In the genomic region with DNA sequence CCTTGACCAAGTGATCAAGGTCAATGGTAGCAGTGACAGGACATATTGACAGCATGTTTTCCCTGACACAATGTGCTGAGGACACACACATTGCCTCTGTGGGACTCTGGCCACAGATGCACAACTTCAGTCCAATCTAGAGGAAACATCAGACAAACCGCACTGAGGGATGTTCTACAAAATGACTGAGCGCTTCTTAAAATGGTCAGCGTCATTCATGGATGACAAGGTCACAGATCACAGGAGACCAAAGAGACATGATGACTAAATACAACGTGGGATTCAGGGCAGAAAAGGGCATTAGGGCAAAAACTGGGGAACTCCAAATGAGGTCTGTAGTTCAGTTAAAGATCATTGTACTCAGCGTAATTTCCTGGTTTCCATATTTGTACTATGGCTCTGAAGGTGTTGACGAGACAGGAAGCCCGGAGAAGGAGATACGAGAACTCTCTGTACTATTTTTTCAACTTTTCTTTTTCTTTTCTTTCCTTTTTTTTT, we compare ENCODE assay signal across 1 cellular context.
A peak's percentile ranks its signal among the peaks of the same experiment; 100 is the strongest.
TF ChIP-seq lines count a peak whose summit lies in the region.

No MANE protein-coding gene starts in this region.

TF ChIP-seq in GM12878, 131 proteins besides CTCF, POLR2A, EP300 and RAD21 (continued from another document):
- TF ChIP-seq, protein P1, sequence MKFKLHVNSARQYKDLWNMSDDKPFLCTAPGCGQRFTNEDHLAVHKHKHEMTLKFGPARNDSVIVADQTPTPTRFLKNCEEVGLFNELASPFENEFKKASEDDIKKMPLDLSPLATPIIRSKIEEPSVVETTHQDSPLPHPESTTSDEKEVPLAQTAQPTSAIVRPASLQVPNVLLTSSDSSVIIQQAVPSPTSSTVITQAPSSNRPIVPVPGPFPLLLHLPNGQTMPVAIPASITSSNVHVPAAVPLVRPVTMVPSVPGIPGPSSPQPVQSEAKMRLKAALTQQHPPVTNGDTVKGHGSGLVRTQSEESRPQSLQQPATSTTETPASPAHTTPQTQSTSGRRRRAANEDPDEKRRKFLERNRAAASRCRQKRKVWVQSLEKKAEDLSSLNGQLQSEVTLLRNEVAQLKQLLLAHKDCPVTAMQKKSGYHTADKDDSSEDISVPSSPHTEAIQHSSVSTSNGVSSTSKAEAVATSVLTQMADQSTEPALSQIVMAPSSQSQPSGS (IDR thresholded peaks at IDR 0.05; ENCODE audit: low read length), result peak; percentile 93
- no peak for TF ChIP-seq EZH2 (IDR thresholded peaks at IDR 0.05; ENCODE audit: borderline replicate concordance, control insufficient read depth, low read depth, low read length)
- no peak for TF ChIP-seq LARP7 (IDR thresholded peaks at IDR 0.05)
- TF ChIP-seq RAD51 (IDR thresholded peaks at IDR 0.05), result 0 out of 2 replicates have a peak, but pooled peaks have one; percentile 15
- TF ChIP-seq TAF1 (IDR thresholded peaks at IDR 0.05; ENCODE audit: borderline replicate concordance, low read depth, low read length), result no peak
- 0 out of 2 replicates have a peak, but pooled peaks have one; percentile 34 for TF ChIP-seq IRF4 (IDR thresholded peaks at IDR 0.05; ENCODE audit: low read depth, low read length)
- peak; percentile 54; the same call in 1 of the 2 replicates for TF ChIP-seq CHD2 (IDR thresholded peaks at IDR 0.05; ENCODE audit: borderline replicate concordance, low read depth, low read length)
- no peak for TF ChIP-seq NR2C2 (IDR thresholded peaks at IDR 0.05; ENCODE audit: borderline replicate concordance, control insufficient read depth, insufficient read length, low read depth)
- peak; percentile 99 for TF ChIP-seq NR2F1 (conservative IDR thresholded peaks at IDR 0.05)
- TF ChIP-seq, protein P2, sequence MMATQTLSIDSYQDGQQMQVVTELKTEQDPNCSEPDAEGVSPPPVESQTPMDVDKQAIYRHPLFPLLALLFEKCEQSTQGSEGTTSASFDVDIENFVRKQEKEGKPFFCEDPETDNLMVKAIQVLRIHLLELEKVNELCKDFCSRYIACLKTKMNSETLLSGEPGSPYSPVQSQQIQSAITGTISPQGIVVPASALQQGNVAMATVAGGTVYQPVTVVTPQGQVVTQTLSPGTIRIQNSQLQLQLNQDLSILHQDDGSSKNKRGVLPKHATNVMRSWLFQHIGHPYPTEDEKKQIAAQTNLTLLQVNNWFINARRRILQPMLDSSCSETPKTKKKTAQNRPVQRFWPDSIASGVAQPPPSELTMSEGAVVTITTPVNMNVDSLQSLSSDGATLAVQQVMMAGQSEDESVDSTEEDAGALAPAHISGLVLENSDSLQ (IDR thresholded peaks at IDR 0.05), result peak; percentile 83
- TF ChIP-seq RUNX3 (IDR thresholded peaks at IDR 0.05; ENCODE audit: low read length), result peak; percentile 98
- peak in 1 of 2 experiments; percentile 75; a peak in 1 of 4 replicates for TF ChIP-seq CEBPB (IDR thresholded peaks at IDR 0.05; ENCODE audit: borderline replicate concordance in 1 of 2, low read depth in 2 of 2, low read length in 2 of 2)
- no peak for TF ChIP-seq FOXK2 (IDR thresholded peaks at IDR 0.05)
- no peak; the same call in 1 of the 2 replicates for TF ChIP-seq SIN3A (IDR thresholded peaks at IDR 0.05; ENCODE audit: low read depth, low read length)
- TF ChIP-seq, protein P3, sequence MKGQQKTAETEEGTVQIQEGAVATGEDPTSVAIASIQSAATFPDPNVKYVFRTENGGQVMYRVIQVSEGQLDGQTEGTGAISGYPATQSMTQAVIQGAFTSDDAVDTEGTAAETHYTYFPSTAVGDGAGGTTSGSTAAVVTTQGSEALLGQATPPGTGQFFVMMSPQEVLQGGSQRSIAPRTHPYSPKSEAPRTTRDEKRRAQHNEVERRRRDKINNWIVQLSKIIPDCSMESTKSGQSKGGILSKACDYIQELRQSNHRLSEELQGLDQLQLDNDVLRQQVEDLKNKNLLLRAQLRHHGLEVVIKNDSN (IDR thresholded peaks at IDR 0.05; ENCODE audit: borderline replicate concordance, extremely low read length, insufficient read depth, low read depth, low read length), result no peak
- TF ChIP-seq, protein P4, sequence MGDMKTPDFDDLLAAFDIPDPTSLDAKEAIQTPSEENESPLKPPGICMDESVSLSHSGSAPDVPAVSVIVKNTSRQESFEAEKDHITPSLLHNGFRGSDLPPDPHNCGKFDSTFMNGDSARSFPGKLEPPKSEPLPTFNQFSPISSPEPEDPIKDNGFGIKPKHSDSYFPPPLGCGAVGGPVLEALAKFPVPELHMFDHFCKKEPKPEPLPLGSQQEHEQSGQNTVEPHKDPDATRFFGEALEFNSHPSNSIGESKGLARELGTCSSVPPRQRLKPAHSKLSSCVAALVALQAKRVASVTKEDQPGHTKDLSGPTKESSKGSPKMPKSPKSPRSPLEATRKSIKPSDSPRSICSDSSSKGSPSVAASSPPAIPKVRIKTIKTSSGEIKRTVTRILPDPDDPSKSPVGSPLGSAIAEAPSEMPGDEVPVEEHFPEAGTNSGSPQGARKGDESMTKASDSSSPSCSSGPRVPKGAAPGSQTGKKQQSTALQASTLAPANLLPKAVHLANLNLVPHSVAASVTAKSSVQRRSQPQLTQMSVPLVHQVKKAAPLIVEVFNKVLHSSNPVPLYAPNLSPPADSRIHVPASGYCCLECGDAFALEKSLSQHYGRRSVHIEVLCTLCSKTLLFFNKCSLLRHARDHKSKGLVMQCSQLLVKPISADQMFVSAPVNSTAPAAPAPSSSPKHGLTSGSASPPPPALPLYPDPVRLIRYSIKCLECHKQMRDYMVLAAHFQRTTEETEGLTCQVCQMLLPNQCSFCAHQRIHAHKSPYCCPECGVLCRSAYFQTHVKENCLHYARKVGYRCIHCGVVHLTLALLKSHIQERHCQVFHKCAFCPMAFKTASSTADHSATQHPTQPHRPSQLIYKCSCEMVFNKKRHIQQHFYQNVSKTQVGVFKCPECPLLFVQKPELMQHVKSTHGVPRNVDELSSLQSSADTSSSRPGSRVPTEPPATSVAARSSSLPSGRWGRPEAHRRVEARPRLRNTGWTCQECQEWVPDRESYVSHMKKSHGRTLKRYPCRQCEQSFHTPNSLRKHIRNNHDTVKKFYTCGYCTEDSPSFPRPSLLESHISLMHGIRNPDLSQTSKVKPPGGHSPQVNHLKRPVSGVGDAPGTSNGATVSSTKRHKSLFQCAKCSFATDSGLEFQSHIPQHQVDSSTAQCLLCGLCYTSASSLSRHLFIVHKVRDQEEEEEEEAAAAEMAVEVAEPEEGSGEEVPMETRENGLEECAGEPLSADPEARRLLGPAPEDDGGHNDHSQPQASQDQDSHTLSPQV (IDR thresholded peaks at IDR 0.05), result peak; percentile 84
- TF ChIP-seq, protein P5, sequence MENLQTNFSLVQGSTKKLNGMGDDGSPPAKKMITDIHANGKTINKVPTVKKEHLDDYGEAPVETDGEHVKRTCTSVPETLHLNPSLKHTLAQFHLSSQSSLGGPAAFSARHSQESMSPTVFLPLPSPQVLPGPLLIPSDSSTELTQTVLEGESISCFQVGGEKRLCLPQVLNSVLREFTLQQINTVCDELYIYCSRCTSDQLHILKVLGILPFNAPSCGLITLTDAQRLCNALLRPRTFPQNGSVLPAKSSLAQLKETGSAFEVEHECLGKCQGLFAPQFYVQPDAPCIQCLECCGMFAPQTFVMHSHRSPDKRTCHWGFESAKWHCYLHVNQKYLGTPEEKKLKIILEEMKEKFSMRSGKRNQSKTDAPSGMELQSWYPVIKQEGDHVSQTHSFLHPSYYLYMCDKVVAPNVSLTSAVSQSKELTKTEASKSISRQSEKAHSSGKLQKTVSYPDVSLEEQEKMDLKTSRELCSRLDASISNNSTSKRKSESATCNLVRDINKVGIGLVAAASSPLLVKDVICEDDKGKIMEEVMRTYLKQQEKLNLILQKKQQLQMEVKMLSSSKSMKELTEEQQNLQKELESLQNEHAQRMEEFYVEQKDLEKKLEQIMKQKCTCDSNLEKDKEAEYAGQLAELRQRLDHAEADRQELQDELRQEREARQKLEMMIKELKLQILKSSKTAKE (IDR thresholded peaks at IDR 0.05; ENCODE audit: low read depth, poor library complexity, severe bottlenecking), result peak; percentile 73
- peak; percentile 77 for TF ChIP-seq BCL3 (IDR thresholded peaks at IDR 0.05; ENCODE audit: borderline replicate concordance, insufficient read depth, low read depth, low read length, poor library complexity, severe bottlenecking)
- TF ChIP-seq GABPA (IDR thresholded peaks at IDR 0.05; ENCODE audit: low read depth), result no peak
- no peak for TF ChIP-seq TBL1XR1 (IDR thresholded peaks at IDR 0.05; ENCODE audit: low read depth, low read length)
- TF ChIP-seq, protein P6, sequence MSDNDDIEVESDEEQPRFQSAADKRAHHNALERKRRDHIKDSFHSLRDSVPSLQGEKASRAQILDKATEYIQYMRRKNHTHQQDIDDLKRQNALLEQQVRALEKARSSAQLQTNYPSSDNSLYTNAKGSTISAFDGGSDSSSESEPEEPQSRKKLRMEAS (IDR thresholded peaks at IDR 0.05; ENCODE audit: low read depth, low read length), result peak; percentile 53; the same call in 1 of the 2 replicates
- TF ChIP-seq PML (IDR thresholded peaks at IDR 0.05; ENCODE audit: low read length), result peak; percentile 53; the same call in 1 of the 2 replicates
- peak; percentile 54 for TF ChIP-seq NR2C1 (IDR thresholded peaks at IDR 0.05)
- TF ChIP-seq SPI1 (IDR thresholded peaks at IDR 0.05; ENCODE audit: borderline replicate concordance, insufficient read depth, low read depth, low read length), result no peak
- 0 out of 2 replicates have a peak, but pooled peaks have one; percentile 65 for TF ChIP-seq MXI1 (IDR thresholded peaks at IDR 0.05; ENCODE audit: low read depth, low read length)
- no peak for TF ChIP-seq SMAD1 (IDR thresholded peaks at IDR 0.05; ENCODE audit: low read depth, partially characterized antibody)
- TF ChIP-seq YY1 (IDR thresholded peaks at IDR 0.05; ENCODE audit: low read depth, low read length), result peak; percentile 92
